Comparison of ENCODE assay signal across 1 cellular context in genomic region chr15:38073278-38073930, GRCh38.
TF ChIP-seq lines count a peak whose summit lies in the region.

No MANE protein-coding gene starts in this region.

TF ChIP-seq in WTC11, 78 proteins besides CTCF, POLR2A, EP300 and RAD21 (continued from another document):
- TF ChIP-seq PRDM15 (CRISPR knock-in tag; IDR thresholded peaks at IDR 0.05) (no peak), TP53 (CRISPR knock-in tag; IDR thresholded peaks at IDR 0.05) (no peak), ARID4B (CRISPR knock-in tag; IDR thresholded peaks at IDR 0.05; ENCODE audit: borderline replicate concordance) (no peak), ZBTB43 (CRISPR knock-in tag; IDR thresholded peaks at IDR 0.05) (no peak), EMX1 (CRISPR knock-in tag; IDR thresholded peaks at IDR 0.05) (no peak)
